13 cellular contexts compared by ENCODE assay signal in the genomic region with DNA sequence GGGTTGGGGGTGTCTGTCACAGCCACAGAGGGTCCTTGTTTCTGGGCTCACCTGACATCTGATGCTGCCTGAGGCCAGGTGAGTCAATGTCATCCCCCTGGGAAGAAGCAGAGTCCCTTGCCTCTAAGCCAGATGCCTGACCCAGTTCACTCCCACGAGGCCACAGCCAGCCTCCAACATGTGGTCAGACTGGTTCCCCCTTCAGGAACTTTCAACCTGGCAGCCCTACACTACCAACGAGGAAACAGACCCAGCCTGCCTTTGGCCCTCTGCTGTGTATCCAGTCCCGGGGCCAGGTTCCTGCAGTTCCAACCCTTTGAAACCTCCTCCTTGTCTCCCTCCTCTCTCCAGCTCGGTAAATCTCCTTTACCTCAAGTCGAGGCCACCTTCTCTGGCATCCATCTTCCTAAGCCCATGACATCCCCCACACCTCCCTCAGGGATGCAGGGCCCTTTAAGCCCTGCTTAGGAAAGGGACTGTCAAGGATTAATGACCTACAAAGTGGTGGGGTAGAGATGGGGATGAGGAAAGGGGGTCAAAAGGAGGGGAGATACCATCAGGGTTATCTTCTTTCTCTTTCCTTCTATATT.
"Had no signal": no experiment of that assay in that cellular context is flagged by ENCODE, and none has a peak within 500 bp of the region (broad histone marks: within the 10 kb centered on the region; RNA-seq: fewer than 3 reads in every experiment).

No MANE protein-coding gene starts in this region.

- H3K4me1 Mint-ChIP-seq: activated naive CD4-positive, alpha-beta T cell treated with anti-CD3 and anti-CD28 coated beads, Interleukin-2, amount 50 U/mL, for 24 hours; central memory CD8-positive, alpha-beta T cell had no signal

- H3K4me3 Mint-ChIP-seq: activated naive CD4-positive, alpha-beta T cell treated with anti-CD3 and anti-CD28 coated beads, Interleukin-2, amount 50 U/mL, for 24 hours; brain; central memory CD8-positive, alpha-beta T cell; stimulated activated naive CD8-positive, alpha-beta T cell treated with anti-CD3 and anti-CD28 coated beads, Interleukin-15, Interleukin-2, amounts not matched to agents 100 ng/mL and 50 ng/mL, for 24 hours had no signal

- H3K27me3 ChIP-seq: vagina had no signal

- H3K9me3 ChIP-seq: thoracic aorta, vagina had no signal

- H3K36me3 ChIP-seq: thoracic aorta, vagina had no signal

- DNase-seq: amniotic stem cell; cortex of kidney; effector CD8-positive, alpha-beta T cell; retina; stimulated activated CD4-positive, alpha-beta T cell treated with anti-CD3 and anti-CD28 coated beads, Interleukin-15, amount 100 ng/mL, for 24 hours; stimulated activated CD4-positive, alpha-beta T cell treated with anti-CD3 and anti-CD28 coated beads, Interleukin-4, amount 100 ng/mL, for 24 hours had no signal

- H3K27me3 Mint-ChIP-seq: activated naive CD4-positive, alpha-beta T cell treated with anti-CD3 and anti-CD28 coated beads, Interleukin-2, amount 50 U/mL, for 24 hours; brain; stimulated activated naive CD8-positive, alpha-beta T cell treated with anti-CD3 and anti-CD28 coated beads, Interleukin-15, Interleukin-2, amounts not matched to agents 100 ng/mL and 50 ng/mL, for 24 hours had no signal

- H3K4me1 ChIP-seq: parathyroid adenoma, vagina had no signal

- H3K4me3 ChIP-seq: thoracic aorta, vagina had no signal

- H3K27ac ChIP-seq: parathyroid adenoma, thoracic aorta, vagina had no signal

- H3K9me3 Mint-ChIP-seq: activated naive CD4-positive, alpha-beta T cell treated with anti-CD3 and anti-CD28 coated beads, Interleukin-2, amount 50 U/mL, for 24 hours; brain; central memory CD8-positive, alpha-beta T cell; stimulated activated naive CD8-positive, alpha-beta T cell treated with anti-CD3 and anti-CD28 coated beads, Interleukin-15, Interleukin-2, amounts not matched to agents 100 ng/mL and 50 ng/mL, for 24 hours had no signal

- H3K27ac Mint-ChIP-seq: activated naive CD4-positive, alpha-beta T cell treated with anti-CD3 and anti-CD28 coated beads, Interleukin-2, amount 50 U/mL, for 24 hours; stimulated activated naive CD8-positive, alpha-beta T cell treated with anti-CD3 and anti-CD28 coated beads, Interleukin-15, Interleukin-2, amounts not matched to agents 100 ng/mL and 50 ng/mL, for 24 hours had no signal

- H3K36me3 Mint-ChIP-seq: activated naive CD4-positive, alpha-beta T cell treated with anti-CD3 and anti-CD28 coated beads, Interleukin-2, amount 50 U/mL, for 24 hours; brain had no signal
